ENCODE assay signal across 11 cellular contexts in genomic region chr3:153599685-153600084, GRCh38.
DNase-seq lines count a peak whose midpoint lies in the region; ATAC-seq, FAIRE-seq and TF ChIP-seq lines count a peak whose summit lies in the region.
"Had no signal": no experiment of that assay in that cellular context is flagged by ENCODE, and none has a peak within 500 bp of the region (broad histone marks: within the 10 kb centered on the region; RNA-seq: fewer than 3 reads in every experiment).

No MANE protein-coding gene starts in this region.

- no peak overlapping the region for H3K27ac Mint-ChIP-seq in progenitor cell of endocrine pancreas

- no peaks in the 10 kb centered on the region for H3K36me3 ChIP-seq in endothelial cell of umbilical vein (ENCODE audit: control insufficient read depth in 2 of 2, extremely low read depth in 1 of 2, insufficient read depth in 2 of 2, low read length in 2 of 2)
- H3K36me3 ChIP-seq in liver (ENCODE audit: control insufficient read depth in 4 of 4, insufficient read depth in 3 of 4, low read depth in 1 of 4, low read length in 3 of 4): no peaks in the 10 kb centered on the region
- no peaks in the 10 kb centered on the region for H3K36me3 ChIP-seq in kidney (ENCODE audit: control insufficient read depth in 1 of 2, insufficient read depth in 2 of 2, low read length in 2 of 2)
- H3K36me3 ChIP-seq: BLaER1 treated with 17β-estradiol and CSF1 and Interleukin-3, amounts not matched to agents 10 nM and 100 nM had no signal

- BruUV-seq in endothelial cell of umbilical vein (replicated peaks; lab: Mats Ljungman, UMichigan): no TSS peak

- H3K9ac ChIP-seq in endothelial cell of umbilical vein (replicated peaks; ENCODE audit: extremely low read depth, insufficient read depth, low read length): no peak overlapping the region
- no peak overlapping the region for H3K9ac ChIP-seq in liver (ENCODE audit: low read depth in 1 of 2, low read length in 2 of 2)
- no peak overlapping the region for H3K9ac ChIP-seq in kidney (ENCODE audit: low read length in 2 of 2)
- H3K9ac ChIP-seq: BLaER1 treated with 17β-estradiol and CSF1 and Interleukin-3, amounts not matched to agents 10 nM and 100 nM had no signal

- CTCF ChIA-PET in endothelial cell of umbilical vein (lab: Charles Lee): interaction anchor here (0.7 to 1.7 kb wide), 4 partner anchors 32 to 434 kb away, joined by 3 to 4 read pairs (median 3); no protein-coding TSS in a partner anchor

- H4K20me1 ChIP-seq in endothelial cell of umbilical vein (replicated peaks; ENCODE audit: control insufficient read depth, extremely low read depth, insufficient read depth, low read length): no peaks in the 10 kb centered on the region
- H4K20me1 ChIP-seq: BLaER1 treated with 17β-estradiol and CSF1 and Interleukin-3, amounts not matched to agents 10 nM and 100 nM had no signal

- no peaks in the 10 kb centered on the region for H3K79me2 ChIP-seq in endothelial cell of umbilical vein (ENCODE audit: control insufficient read depth, insufficient read depth, low read length)

- H2AFZ ChIP-seq in endothelial cell of umbilical vein (ENCODE audit: low read depth, low read length): peak overlapping the region; percentile 89

- DNase-seq in AG09309 (ENCODE audit: low read depth) (peak; percentile 71), NOMO-1 treated with DMSO at 0.1 percent for 48 hours (lab: John Stamatoyannopoulos, UW; ENCODE audit: unreplicated experiment) (peak; percentile 33), endothelial cell of umbilical vein (ENCODE audit: low read depth, low spot score) (peak; percentile 87), GM12891 (ENCODE audit: insufficient read length, low spot score) (no peak), progenitor cell of endocrine pancreas (ENCODE audit: low spot score, unreplicated experiment) (no peak), kidney (no peak)
- DNase-seq: stimulated activated CD4-positive, alpha-beta T cell treated with anti-CD3 and anti-CD28 coated beads, Interleukin-4, amount 100 ng/mL, for 24 hours had no signal

- H3K4me2 ChIP-seq in endothelial cell of umbilical vein (ENCODE audit: insufficient read depth, low read length): peak overlapping the region; percentile 34

- TF ChIP-seq POLR2A in endothelial cell of umbilical vein (IDR thresholded peaks at IDR 0.05; ENCODE audit: low read depth, low read length) (no peak), GM12891 (IDR thresholded peaks at IDR 0.05; ENCODE audit: low read depth, low read length) (no peak)

- FAIRE-seq in endothelial cell of umbilical vein (lab: Jason Lieb, UNC): peak; percentile 88
- FAIRE-seq in GM12891 (lab: Jason Lieb, UNC): no peak
- no peak for FAIRE-seq in kidney (lab: Jason Lieb, UNC)
- FAIRE-seq: islet of Langerhans had no signal

- H3K9me3 ChIP-seq in endothelial cell of umbilical vein (replicated peaks; ENCODE audit: control insufficient read depth, insufficient read depth, low read length) (no peaks in the 10 kb centered on the region), liver (ENCODE audit: control insufficient read depth in 4 of 4, low read length in 3 of 4) (no peaks in the 10 kb centered on the region), kidney (ENCODE audit: control insufficient read depth in 1 of 2, low read length in 2 of 2) (no peaks in the 10 kb centered on the region)
- H3K9me3 ChIP-seq: BLaER1 treated with 17β-estradiol and CSF1 and Interleukin-3, amounts not matched to agents 10 nM and 100 nM had no signal

- H3K4me1 ChIP-seq in endothelial cell of umbilical vein (ENCODE audit: control insufficient read depth, extremely low read depth, insufficient read depth, low read length): peaks cover 30% of the 10 kb centered on the region
- H3K4me1 ChIP-seq in liver (ENCODE audit: control insufficient read depth in 4 of 4, insufficient read depth in 4 of 4, low read length in 3 of 4): peaks cover 5 to 24% (median 9%) of the 10 kb centered on the region in 4 donors
- H3K4me1 ChIP-seq in kidney (ENCODE audit: control insufficient read depth in 1 of 2, insufficient read depth in 1 of 2, low read depth in 1 of 2, low read length in 2 of 2): peaks cover 0 to 9% of the 10 kb centered on the region in 2 donors

- WGBS in liver: 13% methylated on average over 2 of the region's 2 CpGs

- peaks cover 3% of the 10 kb centered on the region for H3K4me1 Mint-ChIP-seq in progenitor cell of endocrine pancreas (ENCODE audit: low read depth)

- H3K4me3 Mint-ChIP-seq in progenitor cell of endocrine pancreas (ENCODE audit: low read depth): no peak overlapping the region

- ATAC-seq in HG02571 (IDR thresholded peaks at IDR 0.05; ENCODE audit: unreplicated experiment): no peak

- H3K4me3 ChIP-seq in AG09309 (ENCODE audit: control insufficient read depth, low read depth, low read length) (no peak overlapping the region), endothelial cell of umbilical vein (replicated peaks in 1 of 3; ENCODE audit: insufficient read depth in 1 of 3, low read depth in 1 of 3, low read length in 3 of 3) (no peak overlapping the region), liver (ENCODE audit: low read depth in 1 of 3, low read length in 3 of 3) (no peak overlapping the region), kidney (ENCODE audit: low read length in 2 of 2) (no peak overlapping the region)
- H3K4me3 ChIP-seq: BLaER1 treated with 17β-estradiol and CSF1 and Interleukin-3, amounts not matched to agents 10 nM and 100 nM had no signal

- H3K27me3 Mint-ChIP-seq in progenitor cell of endocrine pancreas: no peaks in the 10 kb centered on the region

- H3K9me3 Mint-ChIP-seq in progenitor cell of endocrine pancreas (ENCODE audit: low read depth): no peaks in the 10 kb centered on the region

- POLR2A ChIA-PET in endothelial cell of umbilical vein (lab: Charles Lee): no interaction called here

- H3K27me3 ChIP-seq in endothelial cell of umbilical vein (ENCODE audit: control insufficient read depth in 2 of 2, insufficient read depth in 2 of 2, low read length in 2 of 2) (no peaks in the 10 kb centered on the region), liver (ENCODE audit: control insufficient read depth in 4 of 4, insufficient read depth in 4 of 4, low read length in 3 of 4) (no peaks in the 10 kb centered on the region)
- H3K27me3 ChIP-seq: BLaER1 treated with 17β-estradiol and CSF1 and Interleukin-3, amounts not matched to agents 10 nM and 100 nM had no signal

- no peaks in the 10 kb centered on the region for H3K9me1 ChIP-seq in endothelial cell of umbilical vein (replicated peaks; ENCODE audit: control insufficient read depth, extremely low read depth, insufficient read depth, low read length)

- H3K27ac ChIP-seq in endothelial cell of umbilical vein (ENCODE audit: insufficient read depth, low read depth, low read length) (peak overlapping the region; percentile 70), liver (ENCODE audit: low read depth in 1 of 2, low read length in 2 of 2) (no peak overlapping the region), kidney (ENCODE audit: low read depth in 2 of 2, low read length in 2 of 2) (no peak overlapping the region)
- H3K27ac ChIP-seq: BLaER1 treated with 17β-estradiol and CSF1 and Interleukin-3, amounts not matched to agents 10 nM and 100 nM had no signal

- TF ChIP-seq RAD21 in liver (IDR thresholded peaks at IDR 0.05): peak in 1 of 2 donors; percentile 24

- H3K36me3 Mint-ChIP-seq in progenitor cell of endocrine pancreas (ENCODE audit: insufficient read depth): no peaks in the 10 kb centered on the region

- intact Hi-C loops in endothelial cell of umbilical vein (cut with micrococcal nuclease): loop anchor here (2.0 to 10.0 kb wide), 2 partner anchors 169 to 305 kb away; no protein-coding TSS in a partner anchor
- intact Hi-C loops in kidney (cut with DNase I): no loop called here

- dilution Hi-C loops in endothelial cell of umbilical vein (cut with MboI; ENCODE audit: extremely low pct_ligation_motif_present, low sequenced_read_pairs): no loop called here

- TF ChIP-seq CTCF in AG09309 (IDR thresholded peaks at IDR 0.05; ENCODE audit: control insufficient read depth, insufficient read depth, low read depth, low read length, missing control alignments) (no peak), endothelial cell of umbilical vein (IDR thresholded peaks at IDR 0.05; ENCODE audit: extremely low read depth in 1 of 2, insufficient read depth in 1 of 2, low read depth in 1 of 2, low read length in 2 of 2) (no peak), liver (IDR thresholded peaks at IDR 0.05; ENCODE audit: low read depth, low read length, missing input control) (no peak), progenitor cell of endocrine pancreas (IDR thresholded peaks at IDR 0.05; ENCODE audit: unreplicated experiment) (no peak), kidney (IDR thresholded peaks at IDR 0.05; ENCODE audit: borderline replicate concordance, extremely low read depth, insufficient read depth) (no peak)

TF ChIP-seq in endothelial cell of umbilical vein, 7 proteins besides CTCF, POLR2A, EP300 and RAD21:
- TF ChIP-seq GATA2 (IDR thresholded peaks at IDR 0.05; ENCODE audit: insufficient read depth, insufficient read length, low read depth, low read length) (peak; percentile 76), FOS (IDR thresholded peaks at IDR 0.05; ENCODE audit: borderline replicate concordance, insufficient read depth, low read length) (peak; percentile 87), MYC (IDR thresholded peaks at IDR 0.05; ENCODE audit: low read depth, low read length) (no peak), POLR2AphosphoS5 (IDR thresholded peaks at IDR 0.05; ENCODE audit: insufficient read depth, low read depth, low read length) (peak; percentile 45)
TF ChIP-seq in endothelial cell of umbilical vein: peak in this region for 3.

TF ChIP-seq in liver, 16 proteins besides CTCF, POLR2A, EP300 and RAD21 (continues in another document):
- TF ChIP-seq YY1 (IDR thresholded peaks at IDR 0.05): peak; percentile 22
- TF ChIP-seq GABPA (IDR thresholded peaks at IDR 0.05 in 1 of 2, conservative IDR thresholded peaks at IDR 0.05 in 1 of 2): no peak
- TF ChIP-seq JUND (IDR thresholded peaks at IDR 0.05): peak; percentile 67 to 83
- TF ChIP-seq HNF4G (IDR thresholded peaks at IDR 0.05): peak; percentile 75
- TF ChIP-seq EGR1 (IDR thresholded peaks at IDR 0.05; ENCODE audit: low read depth in 2 of 2): no peak
- peak; percentile 44 for TF ChIP-seq MAX (IDR thresholded peaks at IDR 0.05)

TF ChIP-seq in GM12891, 5 proteins besides CTCF, POLR2A, EP300 and RAD21:
- no peak for TF ChIP-seq POLR2AphosphoS5 (IDR thresholded peaks at IDR 0.05; ENCODE audit: low read depth, low read length)

Comparison
In these comparisons a context has a peak if more than half of its experiments do, and no peak if none do; other contexts are left out.
1. DNase-seq: peak in AG09309 (single experiment), NOMO-1 treated with DMSO at 0.1 percent for 48 hours (single experiment) and endothelial cell of umbilical vein (single experiment); none in GM12891 (single experiment), progenitor cell of endocrine pancreas (single experiment) and kidney (single experiment).